9 cellular contexts compared by ENCODE assay signal in the genomic region with DNA sequence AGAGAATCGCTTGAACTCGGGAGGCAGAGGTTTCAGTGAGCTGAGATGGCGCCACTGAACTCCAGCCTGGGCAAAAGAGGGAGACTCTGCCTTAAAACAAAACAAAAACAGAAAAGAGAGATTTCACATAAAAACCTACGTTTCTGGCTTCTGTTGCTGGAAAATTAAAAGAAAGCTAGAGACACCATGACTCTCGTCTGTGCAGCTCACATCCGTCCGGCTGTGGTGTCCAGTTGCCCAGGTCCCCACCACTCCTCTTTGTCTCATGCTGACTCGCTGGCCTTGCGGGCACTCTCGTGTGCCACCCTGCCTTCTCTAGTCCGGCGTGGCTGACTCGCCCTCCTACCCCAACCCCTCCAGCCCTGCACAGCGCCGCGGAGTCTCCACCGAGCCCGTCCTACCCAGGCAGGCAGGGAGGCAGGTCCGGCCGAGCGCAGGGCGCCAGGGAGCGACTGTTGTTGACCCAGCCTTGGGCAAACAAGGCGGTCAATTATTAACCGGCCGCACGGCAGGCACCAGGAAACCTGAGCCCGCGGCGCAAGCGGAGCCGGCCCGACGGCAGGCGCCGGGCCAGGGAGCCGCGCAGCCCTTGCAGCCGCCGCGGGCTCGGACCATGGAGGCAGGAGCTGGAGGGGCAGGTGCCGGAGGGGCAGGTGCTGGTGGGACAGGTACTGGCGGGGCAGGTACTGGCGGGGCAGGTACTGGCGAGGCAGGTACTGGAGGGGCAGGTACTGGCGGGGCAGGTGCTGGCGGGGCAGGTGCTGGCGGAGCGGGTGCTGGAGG. TPM values are rescaled to one million over a fixed set of nuclear protein-coding genes. Genes with fewer than 3 reads are reported as not detected.
DNase-seq lines count a peak whose midpoint lies in the region; ATAC-seq and TF ChIP-seq lines count a peak whose summit lies in the region.
"Had no signal": no experiment of that assay in that cellular context is flagged by ENCODE, and none has a peak within 500 bp of the region (broad histone marks: within the 10 kb centered on the region; RNA-seq: fewer than 3 reads in every experiment).

TSS of gene PRRT1B (plus strand) at position 521 of the 783 bp plus-strand sequence. CDS start at position 614, 93 bp downstream.

- TF ChIP-seq CTCF in RWPE2 (IDR thresholded peaks at IDR 0.05; ENCODE audit: poor library complexity, severe bottlenecking) (no peak), hepatocyte (IDR thresholded peaks at IDR 0.05; ENCODE audit: poor library complexity) (no peak), lower leg skin (IDR thresholded peaks at IDR 0.05) (no peak)

- no peak within 1 kb of the TSS for H3K27ac ChIP-seq in RWPE2 (ENCODE audit: poor library complexity, severe bottlenecking)
- H3K27ac ChIP-seq in hepatocyte = no peak within 1 kb of the TSS

- no peak within 1 kb of the TSS for H3K9ac ChIP-seq in skeletal muscle satellite cell (ENCODE audit: low read depth, low read length)

- peak; percentile 55 for ATAC-seq in RWPE2 (ENCODE audit: low read depth)

- H3K9me2 ChIP-seq in hepatocyte (replicated peaks; ENCODE audit: insufficient read depth) = no peaks in the 10 kb centered on the region

- H2AFZ ChIP-seq in hepatocyte = no peak within 1 kb of the TSS

- H3K36me3 ChIP-seq in RWPE2 (ENCODE audit: low read depth) = no peaks in the 10 kb centered on the region
- H3K36me3 ChIP-seq in hepatocyte (replicated peaks; ENCODE audit: insufficient read depth, low read depth) = no peaks in the 10 kb centered on the region
- H3K36me3 ChIP-seq in skeletal muscle satellite cell (ENCODE audit: insufficient read depth, low read length) = no peaks in the 10 kb centered on the region

- no peaks in the 10 kb centered on the region for H3K79me2 ChIP-seq in hepatocyte

- H3K4me1 ChIP-seq in RWPE2 (ENCODE audit: insufficient read depth, poor library complexity, severe bottlenecking) = no peaks in the 10 kb centered on the region
- no peaks in the 10 kb centered on the region for H3K4me1 ChIP-seq in hepatocyte (ENCODE audit: insufficient read depth)
- no peaks in the 10 kb centered on the region for H3K4me1 ChIP-seq in skeletal muscle satellite cell (ENCODE audit: control insufficient read depth, insufficient read depth, low read length)

- no peaks in the 10 kb centered on the region for H4K20me1 ChIP-seq in hepatocyte (ENCODE audit: insufficient read depth, poor library complexity, severe bottlenecking)

- H3K4me3 ChIP-seq in RWPE2 (ENCODE audit: severe bottlenecking) (no peak within 1 kb of the TSS), hepatocyte (no peak within 1 kb of the TSS), skeletal muscle satellite cell (ENCODE audit: low read length) (no peak within 1 kb of the TSS), lower leg skin (ENCODE audit: low read depth, poor library complexity, severe bottlenecking) (no peak within 1 kb of the TSS)

- H3K4me2 ChIP-seq in hepatocyte = peak within 1 kb of the TSS; percentile 68
- peak within 1 kb of the TSS; percentile 59 for H3K4me2 ChIP-seq in skeletal muscle satellite cell (ENCODE audit: low read length)

- peaks cover 47% of the 10 kb centered on the region for H3K27me3 ChIP-seq in RWPE2 (ENCODE audit: insufficient read depth, poor library complexity, severe bottlenecking)
- no peaks in the 10 kb centered on the region for H3K27me3 ChIP-seq in hepatocyte
- peaks cover 58% of the 10 kb centered on the region for H3K27me3 ChIP-seq in skeletal muscle satellite cell (ENCODE audit: control insufficient read depth, insufficient read depth, low read length)

- WGBS in hepatocyte (ENCODE audit: low lambda C conversion rate, missing lambda C conversion rate) = 76% methylated on average over 45 of the region's 50 CpGs
- WGBS in lower leg skin, 2 donors = 23 to 36% methylated on average over 31 to 48 of the region's 50 CpGs

- no peak for TF ChIP-seq POLR2A in lower leg skin (IDR thresholded peaks at IDR 0.05)

- H3K9me3 ChIP-seq in RWPE2 (ENCODE audit: severe bottlenecking) (peaks cover 3% of the 10 kb centered on the region), hepatocyte (ENCODE audit: low read depth) (peaks cover 9% of the 10 kb centered on the region), skeletal muscle satellite cell (replicated peaks; ENCODE audit: low read length) (peaks cover 15% of the 10 kb centered on the region)

- intact Hi-C loops in lower leg skin (cut with DNase I; ENCODE audit: low total_unique reads) = no loop called here

- DNase-seq in SIG-M5 treated with dmso at 0.1 percent for 504 hours (lab: John Stamatoyannopoulos, UW; ENCODE audit: unreplicated experiment) (peak; percentile 15), SIG-M5 (lab: John Stamatoyannopoulos, UW) (no peak), RWPE2 (ENCODE audit: low spot score) (no peak), hepatocyte (ENCODE audit: low spot score) (peak; percentile 75), NCI-H128 (lab: John Stamatoyannopoulos, UW; ENCODE audit: unreplicated experiment) (no peak), lower leg skin (ENCODE audit: low spot score in 2 of 2) (no peak)
- no peak for DNase-seq in stimulated activated naive CD4-positive, alpha-beta T cell treated with Interleukin-2 at 50 U/mL for 16 hours (lab: John Stamatoyannopoulos, UW)

RNA-seq across cellular contexts. Expression of gene PRRT1B, which starts in this region (rescaled TPM):
- total RNA-seq in hepatocyte (0.17 TPM in 1 of 2 replicates, not detected in the other), lower leg skin (not detected)
- polyA plus RNA-seq in hepatocyte = 1.0 and 1.4 TPM in 2 replicates
- not detected in 2 replicates for total RNA-seq in skeletal muscle satellite cell (2012; rRNA removed)
- total RNA-seq: HT1080 had no signal

Comparison
In these comparisons a context has a peak if more than half of its experiments do, and no peak if none do; other contexts are left out.
1. DNase-seq: peak in SIG-M5 treated with dmso at 0.1 percent for 504 hours (single experiment) and hepatocyte (single experiment); none in SIG-M5 (single experiment), RWPE2 (single experiment), stimulated activated naive CD4-positive, alpha-beta T cell treated with Interleukin-2 at 50 U/mL for 16 hours (single experiment), NCI-H128 (single experiment) and lower leg skin (0 of 2).